ENCODE assay signal across 10 cellular contexts in the genomic region with DNA sequence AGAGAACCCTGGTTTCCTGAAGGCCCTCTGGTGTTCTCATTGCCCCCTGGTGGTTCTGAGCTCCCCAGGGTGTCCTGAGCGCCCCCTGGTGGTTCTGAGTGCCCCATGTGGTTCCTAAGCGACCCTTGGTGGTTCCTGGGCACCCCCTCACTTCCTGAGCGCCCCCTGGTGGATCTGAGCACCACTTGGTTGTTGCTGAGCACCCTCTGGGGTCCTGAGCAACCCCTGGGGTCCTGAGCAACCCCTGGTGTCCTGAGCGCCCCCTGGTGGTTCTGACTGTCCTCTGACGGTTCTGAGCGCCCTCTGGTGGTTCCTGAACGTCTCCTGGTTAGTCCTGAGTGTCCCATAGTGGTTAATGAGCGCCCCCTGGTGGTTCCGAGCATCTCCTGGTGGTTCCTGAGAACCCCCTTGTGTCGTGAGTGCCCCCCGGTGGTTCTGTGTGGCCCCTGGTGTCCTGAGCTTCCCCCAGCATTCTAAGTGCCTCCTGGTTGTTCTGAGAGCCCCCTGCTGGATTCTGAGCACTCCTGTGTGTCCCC.
DNase-seq lines count a peak whose midpoint lies in the region; ATAC-seq and TF ChIP-seq lines count a peak whose summit lies in the region.
"Had no signal": no experiment of that assay in that cellular context is flagged by ENCODE, and none has a peak within 500 bp of the region (broad histone marks: within the 10 kb centered on the region; RNA-seq: fewer than 3 reads in every experiment).

No MANE protein-coding gene starts in this region.

- TF ChIP-seq CTCF in HFF-Myc (IDR thresholded peaks at IDR 0.05; ENCODE audit: low read depth, low read length, missing control alignments) (peak; percentile 46), nephron progenitor cell (IDR thresholded peaks at IDR 0.05) (no peak), foreskin keratinocyte (conservative IDR thresholded peaks at IDR 0.05) (no peak), SK-N-SH (IDR thresholded peaks at IDR 0.05) (no peak)

- H3K36me3 ChIP-seq in CD8-positive, alpha-beta memory T cell (ENCODE audit: insufficient read depth, low read length), result no peaks in the 10 kb centered on the region
- no peaks in the 10 kb centered on the region for H3K36me3 ChIP-seq in SK-N-SH (replicated peaks in 1 of 2; ENCODE audit: control insufficient read depth in 1 of 2, insufficient read depth in 2 of 2, low read length in 1 of 2)
- H3K36me3 ChIP-seq: heart left ventricle had no signal

- no CpG with 5 or more reads among the region's 11 CpGs for WGBS in SK-N-SH (ENCODE audit: low lambda C conversion rate)

- H2AFZ ChIP-seq in SK-N-SH (ENCODE audit: low read depth), result no peak overlapping the region

- H3K9me2 ChIP-seq in SK-N-SH, result no peaks in the 10 kb centered on the region

- CTCF ChIA-PET in CD8-positive, alpha-beta memory T cell (lab: Charles Lee), result no interaction called here
- CTCF ChIA-PET in SK-N-SH (lab: Yijun Ruan, JAX), result no interaction called here

- no peak for TF ChIP-seq RAD21 in SK-N-SH (IDR thresholded peaks at IDR 0.05; ENCODE audit: low read length)

- H3F3A ChIP-seq in SK-N-SH (replicated peaks; ENCODE audit: insufficient read depth), result no peaks in the 10 kb centered on the region

- no peaks in the 10 kb centered on the region for H3K27me3 ChIP-seq in CD8-positive, alpha-beta memory T cell (ENCODE audit: insufficient read depth, low read length, poor library complexity, severe bottlenecking)
- H3K27me3 ChIP-seq in foreskin keratinocyte, result no peaks in the 10 kb centered on the region
- H3K27me3 ChIP-seq in SK-N-SH (ENCODE audit: insufficient read depth), result no peaks in the 10 kb centered on the region
- H3K27me3 ChIP-seq: heart left ventricle had no signal

- no peaks in the 10 kb centered on the region for H3K9me3 Mint-ChIP-seq in CD8-positive, alpha-beta memory T cell
- H3K9me3 Mint-ChIP-seq in nephron progenitor cell, result peaks cover 33% of the 10 kb centered on the region

- H3K27ac ChIP-seq in CD8-positive, alpha-beta memory T cell (ENCODE audit: low read depth, low read length), result no peak overlapping the region
- H3K27ac ChIP-seq in foreskin keratinocyte (no peak overlapping the region), SK-N-SH (ENCODE audit: low read depth in 2 of 2, low read length in 1 of 2) (no peak overlapping the region)
- H3K27ac ChIP-seq: heart left ventricle had no signal

- H3K36me3 Mint-ChIP-seq in CD8-positive, alpha-beta memory T cell, result no peaks in the 10 kb centered on the region
- H3K36me3 Mint-ChIP-seq in nephron progenitor cell (ENCODE audit: low read depth), result no peaks in the 10 kb centered on the region

- no peak overlapping the region for H3K27ac Mint-ChIP-seq in CD8-positive, alpha-beta memory T cell
- no peak overlapping the region for H3K27ac Mint-ChIP-seq in nephron progenitor cell

- DNase-seq in CD8-positive, alpha-beta memory T cell, result peak in 4 of 5 donors; percentile 11 to 67 (median 20)
- DNase-seq in HFF-Myc (ENCODE audit: extremely low read depth, low read depth) (no peak), nephron progenitor cell (peak; percentile 2), foreskin keratinocyte (no peak), SK-N-SH (no peak), activated gamma-delta T cell (lab: John Stamatoyannopoulos, UW) (no peak)
- peak; percentile 97 to 98 for DNase-seq in activated CD4-positive, alpha-beta T cell treated with anti-CD3 and anti-CD28 coated beads, Interleukin-2, amount 50 U/mL, for 48 hours
- DNase-seq: heart left ventricle had no signal

- H3K4me3 ChIP-seq in CD8-positive, alpha-beta memory T cell (ENCODE audit: low read length), result no peak overlapping the region
- H3K4me3 ChIP-seq in HFF-Myc (replicated peaks; ENCODE audit: low read depth, low read length) (no peak overlapping the region), SK-N-SH (ENCODE audit: low read depth in 2 of 2, low read length in 1 of 2) (no peak overlapping the region)
- H3K4me3 ChIP-seq: heart left ventricle, smooth muscle cell had no signal

- H3K4me3 Mint-ChIP-seq in CD8-positive, alpha-beta memory T cell, result no peak overlapping the region
- no peak overlapping the region for H3K4me3 Mint-ChIP-seq in nephron progenitor cell

- TF ChIP-seq EP300 in SK-N-SH (IDR thresholded peaks at IDR 0.05; ENCODE audit: borderline replicate concordance in 1 of 2, low read depth in 1 of 2, low read length in 1 of 2), result no peak

- H3K27me3 Mint-ChIP-seq in CD8-positive, alpha-beta memory T cell, result peaks cover 1 to 17% of the 10 kb centered on the region in 2 donors
- no peaks in the 10 kb centered on the region for H3K27me3 Mint-ChIP-seq in nephron progenitor cell (ENCODE audit: low read depth, poor library complexity)

- no peak overlapping the region for H3K4me2 ChIP-seq in SK-N-SH
- H3K4me2 ChIP-seq: smooth muscle cell had no signal

- H3K79me2 ChIP-seq in SK-N-SH (ENCODE audit: insufficient read depth), result no peaks in the 10 kb centered on the region

- H3K9me3 ChIP-seq in CD8-positive, alpha-beta memory T cell (ENCODE audit: low read length), result no peaks in the 10 kb centered on the region
- no peaks in the 10 kb centered on the region for H3K9me3 ChIP-seq in SK-N-SH
- H3K9me3 ChIP-seq: heart left ventricle had no signal

- no peaks in the 10 kb centered on the region for H3K4me1 Mint-ChIP-seq in CD8-positive, alpha-beta memory T cell
- no peaks in the 10 kb centered on the region for H3K4me1 Mint-ChIP-seq in nephron progenitor cell

- H3K4me1 ChIP-seq in CD8-positive, alpha-beta memory T cell (ENCODE audit: insufficient read depth, low read length), result no peaks in the 10 kb centered on the region
- H3K4me1 ChIP-seq in foreskin keratinocyte, result no peaks in the 10 kb centered on the region
- no peaks in the 10 kb centered on the region for H3K4me1 ChIP-seq in SK-N-SH (ENCODE audit: control insufficient read depth in 1 of 2, insufficient read depth in 2 of 2, low read depth in 1 of 2, low read length in 1 of 2)
- H3K4me1 ChIP-seq: heart left ventricle had no signal

- ATAC-seq in foreskin keratinocyte, result no peak
- no peak for ATAC-seq in GM21447 (IDR thresholded peaks at IDR 0.05; ENCODE audit: unreplicated experiment)
- ATAC-seq: heart left ventricle had no signal

- H3K9ac ChIP-seq in SK-N-SH, result no peak overlapping the region

- no peaks in the 10 kb centered on the region for H4K20me1 ChIP-seq in SK-N-SH (ENCODE audit: insufficient read depth)

- POLR2A ChIA-PET in CD8-positive, alpha-beta memory T cell (lab: Charles Lee), result no interaction called here
- POLR2A ChIA-PET in SK-N-SH (lab: Yijun Ruan, JAX), result no interaction called here

TF ChIP-seq in SK-N-SH, 30 proteins besides CTCF, POLR2A, EP300 and RAD21:
- TF ChIP-seq RXRA (IDR thresholded peaks at IDR 0.05; ENCODE audit: borderline replicate concordance, low read depth) (no peak), ELF1 (IDR thresholded peaks at IDR 0.05) (no peak), TEAD4 (IDR thresholded peaks at IDR 0.05; ENCODE audit: borderline replicate concordance, insufficient read depth) (no peak), RCOR1 (IDR thresholded peaks at IDR 0.05; ENCODE audit: low read length) (no peak), FOSL2 (IDR thresholded peaks at IDR 0.05; ENCODE audit: borderline replicate concordance, low read depth) (no peak), MEF2A (IDR thresholded peaks at IDR 0.05; ENCODE audit: borderline replicate concordance, low read depth) (no peak), GABPA (IDR thresholded peaks at IDR 0.05; ENCODE audit: low read depth) (no peak), EZH2phosphoT487 (IDR thresholded peaks at IDR 0.05; ENCODE audit: borderline replicate concordance, low read depth) (no peak), GATA2 (CRISPR knock-in tag; IDR thresholded peaks at IDR 0.05) (no peak), YY1 (IDR thresholded peaks at IDR 0.05; ENCODE audit: low read depth) (no peak), CHD2 (IDR thresholded peaks at IDR 0.05; ENCODE audit: low read length, partially characterized antibody) (no peak), MXI1 (IDR thresholded peaks at IDR 0.05; ENCODE audit: low read depth, low read length) (no peak), SMC3 (IDR thresholded peaks at IDR 0.05; ENCODE audit: low read depth, low read length) (no peak), NFIC (IDR thresholded peaks at IDR 0.05; ENCODE audit: borderline replicate concordance) (no peak), TCF12 (IDR thresholded peaks at IDR 0.05) (no peak), RFX5 (IDR thresholded peaks at IDR 0.05; ENCODE audit: low read length) (no peak), JUND (IDR thresholded peaks at IDR 0.05) (no peak)
- TF ChIP-seq, protein P1, sequence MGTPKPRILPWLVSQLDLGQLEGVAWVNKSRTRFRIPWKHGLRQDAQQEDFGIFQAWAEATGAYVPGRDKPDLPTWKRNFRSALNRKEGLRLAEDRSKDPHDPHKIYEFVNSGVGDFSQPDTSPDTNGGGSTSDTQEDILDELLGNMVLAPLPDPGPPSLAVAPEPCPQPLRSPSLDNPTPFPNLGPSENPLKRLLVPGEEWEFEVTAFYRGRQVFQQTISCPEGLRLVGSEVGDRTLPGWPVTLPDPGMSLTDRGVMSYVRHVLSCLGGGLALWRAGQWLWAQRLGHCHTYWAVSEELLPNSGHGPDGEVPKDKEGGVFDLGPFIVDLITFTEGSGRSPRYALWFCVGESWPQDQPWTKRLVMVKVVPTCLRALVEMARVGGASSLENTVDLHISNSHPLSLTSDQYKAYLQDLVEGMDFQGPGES (IDR thresholded peaks at IDR 0.05; ENCODE audit: low read depth, low read length), result no peak

Comparison
In these comparisons a context has a peak if more than half of its experiments do, and no peak if none do; other contexts are left out.
1. DNase-seq: peak in CD8-positive, alpha-beta memory T cell (4 of 5), activated CD4-positive, alpha-beta T cell treated with anti-CD3 and anti-CD28 coated beads, Interleukin-2, amount 50 U/mL, for 48 hours (2 of 2) and nephron progenitor cell (single experiment); none in HFF-Myc (single experiment), foreskin keratinocyte (0 of 2), SK-N-SH (single experiment) and activated gamma-delta T cell (single experiment).